1 cellular context compared by ENCODE assay signal in the genomic region with DNA sequence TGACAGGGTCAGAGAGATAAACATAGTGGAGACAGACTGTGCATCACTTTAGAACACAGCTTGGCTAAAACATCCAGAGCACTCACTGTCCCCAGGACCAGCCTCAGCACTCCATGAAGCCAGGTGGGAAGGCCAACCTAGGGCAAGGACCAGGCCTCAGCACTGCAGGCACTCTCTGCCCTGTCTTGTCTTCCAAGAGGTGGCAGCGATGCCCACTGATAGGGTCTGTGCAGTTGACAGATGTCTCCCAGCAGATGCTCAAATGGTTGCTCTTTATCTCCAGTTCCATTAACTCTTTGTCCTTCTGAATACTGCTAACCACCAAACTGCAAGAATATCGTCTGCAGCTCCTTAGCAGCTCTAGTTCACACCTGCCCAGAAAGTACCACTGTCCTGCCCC.
TF ChIP-seq lines count a peak whose summit lies in the region.

No MANE protein-coding gene starts in this region.

TF ChIP-seq in IMR-90, 13 proteins besides CTCF, POLR2A, EP300 and RAD21:
- TF ChIP-seq CEBPB (IDR thresholded peaks at IDR 0.05; ENCODE audit: low read depth, low read length) (no peak), CHD1 (IDR thresholded peaks at IDR 0.05; ENCODE audit: low read depth, low read length) (no peak), RFX5 (IDR thresholded peaks at IDR 0.05; ENCODE audit: low read depth, low read length) (no peak), ELK1 (IDR thresholded peaks at IDR 0.05; ENCODE audit: borderline replicate concordance, low read depth, low read length) (no peak), RCOR1 (IDR thresholded peaks at IDR 0.05; ENCODE audit: insufficient replicate concordance, low read length) (no peak), NFE2L2 (IDR thresholded peaks at IDR 0.05; ENCODE audit: low read depth, low read length) (no peak), SMC3 (IDR thresholded peaks at IDR 0.05; ENCODE audit: low read depth, low read length) (no peak), FOS (IDR thresholded peaks at IDR 0.05; ENCODE audit: low read depth, low read length) (no peak), MAZ (IDR thresholded peaks at IDR 0.05; ENCODE audit: borderline replicate concordance, low read depth, low read length) (no peak), MXI1 (IDR thresholded peaks at IDR 0.05; ENCODE audit: borderline replicate concordance, low read depth, low read length) (no peak), MAFK (IDR thresholded peaks at IDR 0.05; ENCODE audit: low read depth, low read length) (no peak), USF2 (IDR thresholded peaks at IDR 0.05; ENCODE audit: low read depth, low read length) (no peak), BHLHE40 (IDR thresholded peaks at IDR 0.05; ENCODE audit: low read depth, low read length) (no peak)
